8 cellular contexts compared by ENCODE assay signal in the genomic region with DNA sequence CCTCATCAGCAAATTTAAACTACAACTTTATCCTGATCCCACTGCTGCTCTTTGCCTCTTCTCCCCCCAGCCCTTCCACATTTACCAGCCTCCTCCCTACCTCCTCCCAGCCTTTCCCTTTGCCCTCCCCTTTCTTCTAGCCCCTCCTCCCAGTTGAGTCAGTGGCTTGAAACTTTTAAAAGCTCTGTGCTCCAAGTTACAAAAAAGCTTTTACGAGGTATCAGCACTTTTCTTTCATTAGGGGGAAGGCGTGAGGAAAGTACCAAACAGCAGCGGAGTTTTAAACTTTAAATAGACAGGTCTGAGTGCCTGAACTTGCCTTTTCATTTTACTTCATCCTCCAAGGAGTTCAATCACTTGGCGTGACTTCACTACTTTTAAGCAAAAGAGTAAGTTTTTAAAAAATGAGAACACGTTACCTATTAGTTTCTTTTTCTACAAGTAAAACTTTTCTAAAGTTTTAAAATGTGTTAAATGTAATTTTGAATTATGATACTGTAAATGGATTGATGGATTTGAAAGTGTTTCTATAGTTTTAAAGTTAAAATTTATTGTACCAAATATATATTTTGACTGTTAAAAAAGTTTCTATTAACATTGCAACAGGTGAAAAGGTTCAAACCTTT. TPM values are rescaled to one million over a fixed set of nuclear protein-coding genes. Genes with fewer than 3 reads are reported as not detected.
DNase-seq lines count a peak whose midpoint lies in the region; ATAC-seq and TF ChIP-seq lines count a peak whose summit lies in the region.

A gene (plus strand): TSS at position 203 of the 626 bp plus-strand sequence. CDS start 11,202 bp downstream, outside the sequence.

- CTCF ChIA-PET in activated CD4-positive, alpha-beta memory T cell treated with anti-CD3 and anti-CD28 coated beads, Interleukin-2, amount 10 ng/mL, durations not matched to agents 7 days and 5 days (lab: Charles Lee), result no interaction called here

- DNase-seq in HAP-1 (ENCODE audit: low spot score in 2 of 2) (peak; percentile 46 to 47), foreskin keratinocyte (peak; percentile 64 to 86), nephron progenitor cell (peak; percentile 37), DMS53 treated with DMSO at 0.1 percent for 48 hours (lab: John Stamatoyannopoulos, UW; ENCODE audit: unreplicated experiment) (no peak)
- no peak for DNase-seq in activated CD4-positive, alpha-beta memory T cell treated with anti-CD3 and anti-CD28 coated beads, Interleukin-2, amount 10 ng/mL, durations not matched to agents 7 days and 5 days
- no peak for DNase-seq in effector CD4-positive, alpha-beta T cell

- H3K9me3 Mint-ChIP-seq in activated CD4-positive, alpha-beta memory T cell treated with anti-CD3 and anti-CD28 coated beads, Interleukin-2, amount 10 ng/mL, durations not matched to agents 7 days and 5 days, result no peaks in the 10 kb centered on the region
- no peaks in the 10 kb centered on the region for H3K9me3 Mint-ChIP-seq in nephron progenitor cell

- TF ChIP-seq CTCF in foreskin keratinocyte (conservative IDR thresholded peaks at IDR 0.05) (no peak), nephron progenitor cell (IDR thresholded peaks at IDR 0.05) (no peak)

- peak; percentile 64 for ATAC-seq in foreskin keratinocyte
- ATAC-seq in GM18517 (IDR thresholded peaks at IDR 0.05; ENCODE audit: unreplicated experiment), result no peak
- no peak for ATAC-seq in HG02938 (IDR thresholded peaks at IDR 0.05; ENCODE audit: unreplicated experiment)

- H3K27me3 ChIP-seq in HAP-1 (ENCODE audit: low read depth) (peaks cover 70% of the 10 kb centered on the region), foreskin keratinocyte (no peaks in the 10 kb centered on the region)

- peaks cover 35% of the 10 kb centered on the region for H3K27me3 Mint-ChIP-seq in activated CD4-positive, alpha-beta memory T cell treated with anti-CD3 and anti-CD28 coated beads, Interleukin-2, amount 10 ng/mL, durations not matched to agents 7 days and 5 days
- H3K27me3 Mint-ChIP-seq in nephron progenitor cell (ENCODE audit: low read depth, poor library complexity), result no peaks in the 10 kb centered on the region

- H3K36me3 Mint-ChIP-seq in activated CD4-positive, alpha-beta memory T cell treated with anti-CD3 and anti-CD28 coated beads, Interleukin-2, amount 10 ng/mL, durations not matched to agents 7 days and 5 days (ENCODE audit: low read depth), result no peaks in the 10 kb centered on the region
- H3K36me3 Mint-ChIP-seq in nephron progenitor cell (ENCODE audit: low read depth), result peaks cover 8% of the 10 kb centered on the region

- peak within 1 kb of the TSS; percentile 43 for H3K4me3 Mint-ChIP-seq in activated CD4-positive, alpha-beta memory T cell treated with anti-CD3 and anti-CD28 coated beads, Interleukin-2, amount 10 ng/mL, durations not matched to agents 7 days and 5 days
- peak within 1 kb of the TSS; percentile 98 for H3K4me3 Mint-ChIP-seq in nephron progenitor cell

- in situ Hi-C loops in HAP-1 (cut with MboI; ENCODE audit: low sequenced_read_pairs), result loop anchor here (25.0 kb wide), 2 partner anchors 427 to 602 kb away; no protein-coding TSS in a partner anchor

- H3K27ac Mint-ChIP-seq in activated CD4-positive, alpha-beta memory T cell treated with anti-CD3 and anti-CD28 coated beads, Interleukin-2, amount 10 ng/mL, durations not matched to agents 7 days and 5 days, result no peak within 1 kb of the TSS
- peak within 1 kb of the TSS; percentile 99 for H3K27ac Mint-ChIP-seq in nephron progenitor cell

- POLR2A ChIA-PET in activated CD4-positive, alpha-beta memory T cell treated with anti-CD3 and anti-CD28 coated beads, Interleukin-2, amount 10 ng/mL, durations not matched to agents 7 days and 5 days (lab: Charles Lee), result no interaction called here

- no peaks in the 10 kb centered on the region for H3K9me3 ChIP-seq in HAP-1

- no peaks in the 10 kb centered on the region for H3K36me3 ChIP-seq in HAP-1 (replicated peaks)

- H3K4me3 ChIP-seq in HAP-1, result peak within 1 kb of the TSS; percentile 19

- peak within 1 kb of the TSS; percentile 74 for H3K27ac ChIP-seq in foreskin keratinocyte

- peaks cover 12% of the 10 kb centered on the region for H3K4me1 Mint-ChIP-seq in activated CD4-positive, alpha-beta memory T cell treated with anti-CD3 and anti-CD28 coated beads, Interleukin-2, amount 10 ng/mL, durations not matched to agents 7 days and 5 days
- H3K4me1 Mint-ChIP-seq in nephron progenitor cell, result peaks cover 55% of the 10 kb centered on the region

- H3K4me1 ChIP-seq in HAP-1, result peaks cover 15% of the 10 kb centered on the region
- peaks cover 18% of the 10 kb centered on the region for H3K4me1 ChIP-seq in foreskin keratinocyte

RNA-seq across cellular contexts. Expression of the gene that starts here (rescaled TPM):
- not detected for total RNA-seq in activated CD4-positive, alpha-beta memory T cell treated with anti-CD3 and anti-CD28 coated beads, Interleukin-2, amount 10 ng/mL, durations not matched to agents 7 days and 5 days
- 70.7 and 79.8 TPM in 2 replicates for total RNA-seq in foreskin keratinocyte
- polyA plus RNA-seq in foreskin keratinocyte, result 33.8 and 44.4 TPM in 2 replicates

Comparison
In these comparisons a context has a peak if more than half of its experiments do, and no peak if none do; other contexts are left out.
1. RNA of the gene that starts here (total RNA-seq): 70.7 to 79.8 TPM in foreskin keratinocyte; not detected in activated CD4-positive, alpha-beta memory T cell treated with anti-CD3 and anti-CD28 coated beads, Interleukin-2, amount 10 ng/mL, durations not matched to agents 7 days and 5 days; every median in the first group is over 10 times any median in the second.
2. DNase-seq: peak in HAP-1 (2 of 2), foreskin keratinocyte (2 of 2) and nephron progenitor cell (single experiment); none in activated CD4-positive, alpha-beta memory T cell treated with anti-CD3 and anti-CD28 coated beads, Interleukin-2, amount 10 ng/mL, durations not matched to agents 7 days and 5 days (single experiment), effector CD4-positive, alpha-beta T cell (single experiment) and DMS53 treated with DMSO at 0.1 percent for 48 hours (single experiment).